Comparison of ENCODE assay signal across 33 cellular contexts in the genomic region with DNA sequence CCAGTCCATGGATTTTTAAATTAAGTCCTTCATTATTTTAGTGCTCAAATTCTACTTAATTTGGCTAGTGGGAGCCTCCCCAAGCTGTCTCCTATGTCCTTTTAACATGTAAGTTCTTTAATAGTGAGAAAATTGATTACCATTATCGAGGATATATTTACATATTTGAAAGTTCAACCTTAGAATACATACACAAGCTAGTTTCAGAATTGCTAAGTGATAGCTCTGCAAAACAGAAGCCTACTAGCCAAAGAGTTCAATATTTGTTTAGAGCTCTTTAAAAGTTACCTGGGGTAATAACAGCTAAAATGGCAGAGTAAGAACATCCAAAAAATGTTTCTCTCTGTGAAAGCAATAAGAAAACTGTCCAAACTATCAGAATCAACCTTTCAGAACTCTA. TPM values are rescaled to one million over a fixed set of nuclear protein-coding genes. Genes with fewer than 3 reads are reported as not detected.
"Had no signal": no experiment of that assay in that cellular context is flagged by ENCODE, and none has a peak within 500 bp of the region (broad histone marks: within the 10 kb centered on the region; RNA-seq: fewer than 3 reads in every experiment).

No MANE protein-coding gene starts in this region.

- H3K27me3 ChIP-seq: adrenal gland, body of pancreas, brain microvascular endothelial cell, breast epithelium had no signal

- H3K9me3 Mint-ChIP-seq: activated B cell treated with CpG ODN at 0.5 μM for 24 hours; activated CD4-positive, alpha-beta memory T cell treated with anti-CD3 and anti-CD28 coated beads, Interleukin-2, amount 10 ng/mL, durations not matched to agents 7 days and 5 days; activated CD4-positive, alpha-beta T cell treated with anti-CD3 and anti-CD28 coated beads, Interleukin-2, amount 10 ng/mL, durations not matched to agents 7 days and 5 days; activated naive CD4-positive, alpha-beta T cell treated with anti-CD3 and anti-CD28 coated beads for 36 hours; activated naive CD4-positive, alpha-beta T cell treated with anti-CD3 and anti-CD28 coated beads, Interleukin-2, amount 50 U/mL, for 72 hours; activated naive CD8-positive, alpha-beta T cell treated with anti-CD3 and anti-CD28 coated beads for 36 hours; activated T-cell treated with anti-CD3 and anti-CD28 coated beads, Interleukin-2, amount 50 U/mL, for 4 hours; activated T-cell treated with anti-CD3 and anti-CD28 coated beads, Interleukin-2, amount 50 U/mL, for 72 hours; activated T-helper 1 cell treated with anti-CD3 and anti-CD28 coated beads, Interleukin-12 subunit alpha, Interleukin-12 subunit beta, Interleukin-2, Interleukin-4 antibody, amounts not matched to agents 30 ng/mL and 10 ng/mL and 1 ng/mL, durations not matched to agents 14 hours and 24 hours and 36 hours; activated T-helper 17 cell treated with anti-CD3 and anti-CD28 coated beads, Interleukin-2, amount 50 U/mL, for 72 hours; T-helper 2 cell treated with Interferon-gamma antibody and Interleukin-4, amounts not matched to agents 5 μg/mL and 100 μg/mL, for 36 hours had no signal

- ATAC-seq: activated CD8-positive, alpha-beta T cell treated with anti-CD3 and anti-CD28 coated beads, Interleukin-2, amount 10 ng/mL, durations not matched to agents 7 days and 5 days; activated naive CD4-positive, alpha-beta T cell treated with anti-CD3 and anti-CD28 coated beads, Interleukin-2, amount 50 U/mL, for 72 hours; activated T-cell treated with anti-CD3 and anti-CD28 coated beads, Interleukin-2, amount 50 U/mL, for 4 hours; activated T-cell treated with anti-CD3 and anti-CD28 coated beads, Interleukin-2, amount 50 U/mL, for 72 hours; activated T-helper 17 cell treated with anti-CD3 and anti-CD28 coated beads, Interleukin-2, amount 50 U/mL, for 72 hours; body of pancreas had no signal

- H3K4me1 ChIP-seq: adrenal gland, body of pancreas, breast epithelium had no signal

- H3K27ac Mint-ChIP-seq: activated B cell treated with CpG ODN at 0.5 μM for 24 hours; activated CD4-positive, alpha-beta memory T cell treated with anti-CD3 and anti-CD28 coated beads, Interleukin-2, amount 10 ng/mL, durations not matched to agents 7 days and 5 days; activated CD4-positive, alpha-beta T cell treated with anti-CD3 and anti-CD28 coated beads, Interleukin-2, amount 10 ng/mL, durations not matched to agents 7 days and 5 days; activated CD8-positive, alpha-beta T cell treated with anti-CD3 and anti-CD28 coated beads, Interleukin-2, amount 10 ng/mL, durations not matched to agents 7 days and 5 days; activated naive CD4-positive, alpha-beta T cell treated with anti-CD3 and anti-CD28 coated beads for 36 hours; activated naive CD4-positive, alpha-beta T cell treated with anti-CD3 and anti-CD28 coated beads, Interleukin-2, amount 50 U/mL, for 72 hours; activated naive CD8-positive, alpha-beta T cell treated with anti-CD3 and anti-CD28 coated beads for 36 hours; activated T-cell treated with anti-CD3 and anti-CD28 coated beads, Interleukin-2, amount 50 U/mL, for 72 hours; activated T-helper 1 cell treated with anti-CD3 and anti-CD28 coated beads, Interleukin-12 subunit alpha, Interleukin-12 subunit beta, Interleukin-2, Interleukin-4 antibody, amounts not matched to agents 30 ng/mL and 10 ng/mL and 1 ng/mL, durations not matched to agents 14 hours and 24 hours and 36 hours; activated T-helper 17 cell treated with anti-CD3 and anti-CD28 coated beads, Interleukin-2, amount 50 U/mL, for 72 hours; T-helper 2 cell treated with Interferon-gamma antibody and Interleukin-4, amounts not matched to agents 5 μg/mL and 100 μg/mL, for 36 hours had no signal

- H3K4me3 ChIP-seq: adrenal gland, body of pancreas, breast epithelium had no signal

- H3K4me1 Mint-ChIP-seq: activated B cell treated with CpG ODN at 0.5 μM for 24 hours; activated CD4-positive, alpha-beta memory T cell treated with anti-CD3 and anti-CD28 coated beads, Interleukin-2, amount 10 ng/mL, durations not matched to agents 7 days and 5 days; activated CD4-positive, alpha-beta T cell treated with anti-CD3 and anti-CD28 coated beads, Interleukin-2, amount 10 ng/mL, durations not matched to agents 7 days and 5 days; activated T-helper 17 cell treated with anti-CD3 and anti-CD28 coated beads, Interleukin-2, amount 50 U/mL, for 72 hours had no signal

- H3K36me3 ChIP-seq: brain microvascular endothelial cell, breast epithelium had no signal

- H3K9me3 ChIP-seq: adrenal gland, body of pancreas, breast epithelium had no signal

- H3K4me3 Mint-ChIP-seq: activated B cell treated with CpG ODN at 0.5 μM for 24 hours; activated CD4-positive, alpha-beta memory T cell treated with anti-CD3 and anti-CD28 coated beads, Interleukin-2, amount 10 ng/mL, durations not matched to agents 7 days and 5 days; activated CD4-positive, alpha-beta T cell treated with anti-CD3 and anti-CD28 coated beads, Interleukin-2, amount 10 ng/mL, durations not matched to agents 7 days and 5 days; activated CD8-positive, alpha-beta T cell treated with anti-CD3 and anti-CD28 coated beads, Interleukin-2, amount 10 ng/mL, durations not matched to agents 7 days and 5 days; activated naive CD4-positive, alpha-beta T cell treated with anti-CD3 and anti-CD28 coated beads for 36 hours; activated naive CD8-positive, alpha-beta T cell treated with anti-CD3 and anti-CD28 coated beads for 36 hours; activated T-cell treated with anti-CD3 and anti-CD28 coated beads, Interleukin-2, amount 50 U/mL, for 4 hours; activated T-cell treated with anti-CD3 and anti-CD28 coated beads, Interleukin-2, amount 50 U/mL, for 72 hours; activated T-helper 1 cell treated with anti-CD3 and anti-CD28 coated beads, Interleukin-12 subunit alpha, Interleukin-12 subunit beta, Interleukin-2, Interleukin-4 antibody, amounts not matched to agents 30 ng/mL and 10 ng/mL and 1 ng/mL, durations not matched to agents 14 hours and 24 hours and 36 hours; activated T-helper 17 cell treated with anti-CD3 and anti-CD28 coated beads, Interleukin-2, amount 50 U/mL, for 72 hours; T-helper 2 cell treated with Interferon-gamma antibody and Interleukin-4, amounts not matched to agents 5 μg/mL and 100 μg/mL, for 36 hours had no signal

- H3K27ac ChIP-seq: adrenal gland, body of pancreas, brain microvascular endothelial cell, breast epithelium, VCaP had no signal

- H3K27me3 Mint-ChIP-seq: activated B cell treated with CpG ODN at 0.5 μM for 24 hours; activated CD4-positive, alpha-beta memory T cell treated with anti-CD3 and anti-CD28 coated beads, Interleukin-2, amount 10 ng/mL, durations not matched to agents 7 days and 5 days; activated CD4-positive, alpha-beta T cell treated with anti-CD3 and anti-CD28 coated beads, Interleukin-2, amount 10 ng/mL, durations not matched to agents 7 days and 5 days; activated naive CD8-positive, alpha-beta T cell treated with anti-CD3 and anti-CD28 coated beads for 36 hours; activated T-helper 17 cell treated with anti-CD3 and anti-CD28 coated beads, Interleukin-2, amount 50 U/mL, for 72 hours had no signal

- DNase-seq: activated B cell treated with CpG ODN at 0.5 μM for 24 hours; activated CD4-positive, alpha-beta memory T cell treated with anti-CD3 and anti-CD28 coated beads, Interleukin-2, amount 10 ng/mL, durations not matched to agents 7 days and 5 days; activated CD4-positive, alpha-beta T cell treated with anti-CD3 and anti-CD28 coated beads for 4 hours; activated CD4-positive, alpha-beta T cell treated with anti-CD3 and anti-CD28 coated beads, Interleukin-2, amount 10 ng/mL, durations not matched to agents 7 days and 5 days; activated CD4-positive, alpha-beta T cell treated with anti-CD3 and anti-CD28 coated beads, Interleukin-2, amount 50 U/mL, for 48 hours; activated CD4-positive, CD25-positive, alpha-beta regulatory T cell treated with anti-CD3 and anti-CD28 coated beads, Interleukin-2, amount 50 U/mL, for 72 hours; activated CD8-positive, alpha-beta memory T cell treated with anti-CD3 and anti-CD28 coated beads for 24 hours; activated CD8-positive, alpha-beta memory T cell treated with anti-CD3 and anti-CD28 coated beads, Interleukin-2, amount 50 U/mL, for 4 hours; activated CD8-positive, alpha-beta T cell treated with anti-CD3 and anti-CD28 coated beads, Interleukin-2, amount 10 ng/mL, durations not matched to agents 7 days and 5 days; activated effector memory CD4-positive, alpha-beta T cell treated with anti-CD3 and anti-CD28 coated beads, Interleukin-2, amount 50 U/mL, for 16 hours; activated gamma-delta T cell treated with Interleukin-2 at 50 U/mL for 16 hours; activated naive CD4-positive, alpha-beta T cell; activated naive CD4-positive, alpha-beta T cell treated with anti-CD3 and anti-CD28 coated beads for 36 hours; activated naive CD4-positive, alpha-beta T cell treated with anti-CD3 and anti-CD28 coated beads, Interleukin-2, amount 50 U/mL, for 16 hours; activated naive CD8-positive, alpha-beta T cell treated with anti-CD3 and anti-CD28 coated beads for 36 hours; activated T-cell treated with anti-CD3 and anti-CD28 coated beads for 4 hours; activated T-cell treated with anti-CD3 and anti-CD28 coated beads, Interleukin-2, amount 50 U/mL, for 1 hour; activated T-cell treated with anti-CD3 and anti-CD28 coated beads, Interleukin-2, amount 50 U/mL, for 4 hours; activated T-cell treated with anti-CD3 and anti-CD28 coated beads, Interleukin-2, amount 50 U/mL, for 72 hours; adrenal gland; amniotic stem cell; aorta; body of pancreas; central memory CD4-positive, alpha-beta T cell; T-helper 2 cell; T-helper 9 cell had no signal

RNA-seq across cellular contexts. Expression of gene LOX, which starts 48.2 kb away (rescaled TPM):
- total RNA-seq: activated B cell treated with CpG ODN at 0.5 μM for 24 hours; activated CD8-positive, alpha-beta T cell treated with anti-CD3 and anti-CD28 coated beads, Interleukin-2, amount 10 ng/mL, durations not matched to agents 7 days and 5 days; activated naive CD4-positive, alpha-beta T cell treated with anti-CD3 and anti-CD28 coated beads for 36 hours; activated naive CD8-positive, alpha-beta T cell treated with anti-CD3 and anti-CD28 coated beads for 36 hours; activated T-cell treated with anti-CD3 and anti-CD28 coated beads, Interleukin-2, amount 50 U/mL, for 72 hours; activated T-helper 1 cell treated with anti-CD3 and anti-CD28 coated beads, Interleukin-12 subunit alpha, Interleukin-12 subunit beta, Interleukin-2, Interleukin-4 antibody, amounts not matched to agents 30 ng/mL and 10 ng/mL and 1 ng/mL, durations not matched to agents 14 hours and 24 hours and 36 hours; activated T-helper 17 cell treated with anti-CD3 and anti-CD28 coated beads, Interleukin-2, amount 50 U/mL, for 72 hours had no signal
